Comparison of ENCODE assay signal across 4 cellular contexts in genomic region chrX:52905531-52905930, GRCh38. TPM values are rescaled to one million over a fixed set of nuclear protein-coding genes. Genes with fewer than 3 reads are reported as not detected.
"Had no signal": no experiment of that assay in that cellular context is flagged by ENCODE, and none has a peak within 500 bp of the region (broad histone marks: within the 10 kb centered on the region; RNA-seq: fewer than 3 reads in every experiment).

No MANE protein-coding gene starts in this region.

RNA-seq across cellular contexts. Expression of gene XAGE3, which starts 37.6 kb away (rescaled TPM):
- total RNA-seq: LHCN-M2, M059J, MCF 10A, NCI-H460 had no signal
